Comparison of ENCODE assay signal across 20 cellular contexts in the genomic region with DNA sequence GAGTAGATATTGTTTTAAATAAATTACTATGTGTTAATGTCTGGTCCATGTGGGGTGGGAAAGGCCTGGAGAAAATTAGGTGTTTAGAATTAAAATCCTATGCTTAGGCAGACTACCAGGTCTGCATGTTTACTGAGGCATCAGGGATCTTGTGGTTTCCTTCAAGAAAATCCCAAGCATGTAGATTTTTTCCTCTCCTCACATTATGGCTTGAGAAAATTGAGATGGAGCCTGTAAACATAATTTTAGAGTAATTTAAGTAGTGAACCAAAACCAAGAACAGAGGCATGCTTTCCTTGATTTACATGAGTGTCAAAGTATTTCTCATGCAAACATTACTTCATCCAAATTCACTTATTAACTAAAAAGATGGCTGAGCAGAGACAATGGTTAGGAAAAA.
DNase-seq lines count a peak whose midpoint lies in the region; FAIRE-seq and TF ChIP-seq lines count a peak whose summit lies in the region.
"Had no signal": no experiment of that assay in that cellular context is flagged by ENCODE, and none has a peak within 500 bp of the region (broad histone marks: within the 10 kb centered on the region; RNA-seq: fewer than 3 reads in every experiment).

No MANE protein-coding gene starts in this region.

- in situ Hi-C loops in astrocyte of the cerebellum (cut with HindIII; ENCODE audit: low sequenced_read_pairs) = no loop called here

- peak overlapping the region in 33 of 59 donors; percentile 3 to 85 (median 60) for H3K27ac ChIP-seq in dorsolateral prefrontal cortex
- H3K27ac ChIP-seq: 22Rv1, A549, C4-2B had no signal

- TF ChIP-seq POLR2A in H54 (IDR thresholded peaks at IDR 0.05; ENCODE audit: low read depth, low read length) (no peak), lower leg skin (IDR thresholded peaks at IDR 0.05) (no peak)

- DNase-seq in H4 (ENCODE audit: low spot score) = peak; percentile 25
- DNase-seq in astrocyte of the cerebellum (ENCODE audit: low read depth) = peak; percentile 53
- no peak for DNase-seq in dorsolateral prefrontal cortex
- DNase-seq in renal cortical epithelial cell (ENCODE audit: low read depth) = peak; percentile 2
- DNase-seq in H54 (ENCODE audit: insufficient read length, low spot score) = no peak
- no peak for DNase-seq in NCI-H1092 (lab: John Stamatoyannopoulos, UW)
- no peak for DNase-seq in lower leg skin (ENCODE audit: low spot score in 2 of 2)
- DNase-seq: AML-193; Caco-2; CD4-positive, alpha-beta T cell; H9 had no signal

- no peak for FAIRE-seq in H54 (lab: Jason Lieb, UNC)
- FAIRE-seq: A549, D721Med, G401.6, GM12892, GM18507, HepG2 had no signal

- TF ChIP-seq CTCF in astrocyte of the cerebellum (IDR thresholded peaks at IDR 0.05; ENCODE audit: low read depth, low read length, missing control alignments) (no peak), dorsolateral prefrontal cortex (IDR thresholded peaks at IDR 0.05 in 54 of 56, conservative IDR thresholded peaks at IDR 0.05 in 2 of 56; ENCODE audit: low read depth in 1 of 56, partially characterized antibody in 56 of 56) (no peak), lower leg skin (IDR thresholded peaks at IDR 0.05) (no peak)

- no peaks in the 10 kb centered on the region for H3K27me3 ChIP-seq in dorsolateral prefrontal cortex

- H3K4me3 ChIP-seq in astrocyte of the cerebellum (ENCODE audit: low read depth, low read length) = no peak overlapping the region
- no peak overlapping the region for H3K4me3 ChIP-seq in dorsolateral prefrontal cortex
- no peak overlapping the region for H3K4me3 ChIP-seq in lower leg skin (ENCODE audit: low read depth, poor library complexity, severe bottlenecking)
- H3K4me3 ChIP-seq: A549, GM23338 had no signal

- intact Hi-C loops in dorsolateral prefrontal cortex (cut with DNase I) = no loop called here
- intact Hi-C loops in lower leg skin (cut with DNase I; ENCODE audit: low total_unique reads) = no loop called here

Comparison
In these comparisons a context has a peak if more than half of its experiments do, and no peak if none do; other contexts are left out.
1. DNase-seq: peak in H4 (single experiment), astrocyte of the cerebellum (single experiment) and renal cortical epithelial cell (single experiment); none in dorsolateral prefrontal cortex (0 of 10), H54 (single experiment), NCI-H1092 (single experiment) and lower leg skin (0 of 2).